In genomic region chr5:91390268-91390667, GRCh38 we compare ENCODE assay signal across 18 cellular contexts.
"Had no signal": no experiment of that assay in that cellular context is flagged by ENCODE, and none has a peak within 500 bp of the region (broad histone marks: within the 10 kb centered on the region; RNA-seq: fewer than 3 reads in every experiment).

No MANE protein-coding gene starts in this region.

- H3K27ac Mint-ChIP-seq: activated naive CD4-positive, alpha-beta T cell treated with anti-CD3 and anti-CD28 coated beads, Interleukin-2, amount 50 U/mL, for 72 hours; brain; progenitor cell of endocrine pancreas had no signal

- H3K4me1 ChIP-seq: foreskin keratinocyte, right atrium auricular region, SJCRH30, tibial nerve, vagina had no signal

- H3K36me3 Mint-ChIP-seq: activated naive CD4-positive, alpha-beta T cell treated with anti-CD3 and anti-CD28 coated beads, Interleukin-2, amount 50 U/mL, for 72 hours; brain had no signal

- H3K4me3 Mint-ChIP-seq: brain had no signal

- H3K9me3 ChIP-seq: right atrium auricular region, SJCRH30, tibial nerve, vagina had no signal

- H3K27me3 ChIP-seq: foreskin keratinocyte, right atrium auricular region, SJCRH30, tibial nerve, vagina had no signal

- H3K4me3 ChIP-seq: coronary artery, lung, right atrium auricular region, SJCRH30, tibial nerve, vagina had no signal

- H3K27ac ChIP-seq: coronary artery, foreskin keratinocyte, right atrium auricular region, SJCRH30, tibial nerve, vagina had no signal

- H3K27me3 Mint-ChIP-seq: progenitor cell of endocrine pancreas had no signal

- DNase-seq: activated CD4-positive, alpha-beta T cell treated with anti-CD3 and anti-CD28 coated beads, Interleukin-2, amount 50 U/mL, for 1 hour; amygdala; central memory CD4-positive, alpha-beta T cell; effector CD4-positive, alpha-beta T cell; foreskin keratinocyte; midbrain; SJCRH30; stimulated activated CD4-positive, alpha-beta T cell treated with anti-CD3 and anti-CD28 coated beads, Interleukin-4, amount 100 ng/mL, for 24 hours; stimulated activated naive CD4-positive, alpha-beta T cell treated with Interleukin-2 at 50 U/mL for 16 hours; substantia nigra had no signal

- H3K36me3 ChIP-seq: right atrium auricular region, SJCRH30, tibial nerve, vagina had no signal

- ATAC-seq: foreskin keratinocyte had no signal
